ENCODE assay signal across 28 cellular contexts in the genomic region with DNA sequence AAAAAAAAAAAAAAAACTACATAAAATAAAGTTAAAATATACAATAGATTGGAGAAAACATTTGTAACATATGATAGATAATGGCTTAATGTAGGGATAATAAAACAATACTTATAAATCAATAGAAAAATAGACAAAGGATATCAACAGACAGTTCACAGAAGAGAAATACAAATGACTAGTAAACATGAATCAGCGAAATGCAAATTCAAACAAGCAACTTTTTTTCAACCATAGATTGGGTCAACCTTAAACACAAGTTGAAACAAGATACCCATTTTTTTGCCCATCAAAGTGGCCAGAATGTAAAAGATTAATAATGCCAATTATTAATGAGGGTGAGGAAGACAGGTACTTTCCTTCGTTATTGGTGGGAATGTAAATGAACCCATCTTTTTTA.
"Had no signal": no experiment of that assay in that cellular context is flagged by ENCODE, and none has a peak within 500 bp of the region (broad histone marks: within the 10 kb centered on the region; RNA-seq: fewer than 3 reads in every experiment).

No MANE protein-coding gene starts in this region.

- H3K27ac ChIP-seq: epithelial cell of prostate, gastroesophageal sphincter, heart left ventricle, parathyroid adenoma, right atrium auricular region, suprapubic skin, transverse colon, upper lobe of right lung, uterus had no signal

- H3K4me1 ChIP-seq: parathyroid adenoma had no signal

- ATAC-seq: esophagus mucosa; gastroesophageal sphincter; heart left ventricle; left colon; left ventricle myocardium superior; natural killer cell; sciatic nerve; stimulated activated naive CD8-positive, alpha-beta T cell treated with anti-CD3 and anti-CD28 coated beads, Interleukin-15, amount 100 ng/mL, for 72 hours; upper lobe of right lung had no signal

- H3K9me3 ChIP-seq: gastroesophageal sphincter, heart left ventricle, right atrium auricular region, suprapubic skin, transverse colon, upper lobe of right lung, uterus had no signal

- H3K27me3 ChIP-seq: gastroesophageal sphincter, heart left ventricle, right atrium auricular region, suprapubic skin, transverse colon, upper lobe of right lung, uterus had no signal

- DNase-seq: effector CD8-positive, alpha-beta T cell; endodermal cell; foreskin fibroblast; heart left ventricle; hippocampal formation; islet precursor cell; kidney glomerular epithelial cell; left colon; left ventricle myocardium superior; natural killer cell; stimulated activated CD4-positive, alpha-beta T cell treated with anti-CD3 and anti-CD28 coated beads, Interleukin-12 subunit alpha, Interleukin-12 subunit beta, amount 100 ng/mL, for 4 hours; stimulated activated CD4-positive, alpha-beta T cell treated with anti-CD3 and anti-CD28 coated beads, Interleukin-1b, Interleukin-23, amount 100 ng/mL, for 48 hours; stimulated activated CD4-positive, alpha-beta T cell treated with anti-CD3 and anti-CD28 coated beads, Interleukin-4, amount 100 ng/mL, for 1 hour; stimulated activated CD8-positive, alpha-beta memory T cell treated with anti-CD3 and anti-CD28 coated beads, Interleukin-4, amount 100 ng/mL, for 48 hours; stimulated activated naive CD4-positive, alpha-beta T cell; stimulated activated naive CD8-positive, alpha-beta T cell treated with anti-CD3 and anti-CD28 coated beads, Interleukin-15, amount 100 ng/mL, for 72 hours; transverse colon; upper lobe of right lung; uterus had no signal

- H3K4me3 ChIP-seq: gastroesophageal sphincter, heart left ventricle, lung, right atrium auricular region, smooth muscle cell, suprapubic skin, transverse colon, upper lobe of right lung, uterus had no signal

- H3K36me3 ChIP-seq: uterus had no signal
